In the genomic region with DNA sequence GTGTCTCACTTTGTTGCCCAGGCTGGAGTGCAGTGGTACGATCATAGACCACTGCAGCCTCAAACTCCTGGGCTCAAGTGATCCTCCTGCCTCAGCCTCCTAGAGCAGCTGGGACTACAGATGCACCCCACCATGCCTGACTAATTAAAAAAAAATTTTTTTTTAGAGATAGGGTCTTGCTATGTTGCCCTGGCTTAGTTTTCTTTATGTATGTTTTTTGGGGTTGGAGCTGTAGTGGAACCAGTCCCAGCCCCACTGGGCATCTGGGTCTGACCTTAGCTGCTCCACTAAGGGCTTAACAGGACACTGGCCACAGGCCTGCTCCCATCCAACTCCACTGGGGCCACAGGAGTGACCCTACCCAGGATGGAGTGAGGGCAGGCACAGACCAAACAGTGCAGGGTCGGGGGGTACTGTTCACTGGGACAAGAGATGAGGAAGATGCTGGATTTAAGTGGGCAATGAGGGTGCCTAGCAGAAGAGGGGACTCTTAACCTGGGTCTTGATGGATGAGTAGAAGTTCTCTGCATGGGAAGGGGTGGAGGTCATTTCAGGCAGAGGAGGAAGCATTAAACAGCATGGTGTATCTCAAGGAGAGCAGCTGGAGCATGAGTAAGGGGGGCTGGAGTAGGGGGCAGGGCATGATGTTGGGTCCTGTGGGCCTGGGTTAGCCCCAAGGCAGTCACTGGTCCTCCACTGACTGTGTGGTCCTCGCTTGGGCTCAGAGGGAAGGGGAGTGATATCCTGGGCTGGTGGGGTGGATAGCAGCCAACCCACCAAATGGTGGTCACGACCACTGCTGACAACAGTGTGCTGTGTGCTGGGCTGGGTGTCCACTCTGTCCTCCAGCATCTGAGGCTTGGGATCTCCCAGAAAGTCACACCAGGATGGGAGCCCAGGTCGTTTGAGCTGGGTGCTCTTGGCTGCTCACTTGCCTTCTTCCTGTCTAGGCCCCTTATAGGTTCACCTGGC, we compare ENCODE assay signal across 10 cellular contexts. TPM values are rescaled to one million over a fixed set of nuclear protein-coding genes. Genes with fewer than 3 reads are reported as not detected.
DNase-seq lines count a peak whose midpoint lies in the region; ATAC-seq, FAIRE-seq and TF ChIP-seq lines count a peak whose summit lies in the region.
"Had no signal": no experiment of that assay in that cellular context is flagged by ENCODE, and none has a peak within 500 bp of the region (broad histone marks: within the 10 kb centered on the region; RNA-seq: fewer than 3 reads in every experiment).

No MANE protein-coding gene starts in this region.

- intact Hi-C loops in activated CD4-positive, alpha-beta memory T cell treated with anti-CD3 and anti-CD28 coated beads for 36 hours (cut with micrococcal nuclease) = no loop called here
- intact Hi-C loops in endothelial cell of umbilical vein (cut with micrococcal nuclease) = no loop called here

- peak overlapping the region; percentile 85 for H3K4me3 ChIP-seq in SK-N-MC
- no peak overlapping the region for H3K4me3 ChIP-seq in endothelial cell of umbilical vein (replicated peaks in 1 of 3; ENCODE audit: insufficient read depth in 1 of 3, low read depth in 1 of 3, low read length in 3 of 3)

- peak overlapping the region; percentile 51 for H3K4me3 Mint-ChIP-seq in activated CD4-positive, alpha-beta memory T cell treated with anti-CD3 and anti-CD28 coated beads, Interleukin-2, amount 10 ng/mL, durations not matched to agents 7 days and 5 days
- no peak overlapping the region for H3K4me3 Mint-ChIP-seq in activated CD4-positive, alpha-beta memory T cell treated with anti-CD3 and anti-CD28 coated beads for 36 hours
- peak overlapping the region; percentile 74 for H3K4me3 Mint-ChIP-seq in progenitor cell of endocrine pancreas (ENCODE audit: low read depth)

- TSS peak; percentile 15 for BruUV-seq in endothelial cell of umbilical vein (replicated peaks; lab: Mats Ljungman, UMichigan)

- H3K27ac ChIP-seq in SK-N-MC (no peak overlapping the region), endothelial cell of umbilical vein (ENCODE audit: insufficient read depth, low read depth, low read length) (no peak overlapping the region)

- no peaks in the 10 kb centered on the region for H3K27me3 ChIP-seq in endothelial cell of umbilical vein (ENCODE audit: control insufficient read depth in 2 of 2, insufficient read depth in 2 of 2, low read length in 2 of 2)
- H3K27me3 ChIP-seq: BE2C had no signal

- no peak overlapping the region for H3K27ac Mint-ChIP-seq in activated CD4-positive, alpha-beta memory T cell treated with anti-CD3 and anti-CD28 coated beads, Interleukin-2, amount 10 ng/mL, durations not matched to agents 7 days and 5 days
- no peak overlapping the region for H3K27ac Mint-ChIP-seq in activated CD4-positive, alpha-beta memory T cell treated with anti-CD3 and anti-CD28 coated beads for 36 hours
- no peak overlapping the region for H3K27ac Mint-ChIP-seq in progenitor cell of endocrine pancreas

- peaks cover 44% of the 10 kb centered on the region for H3K4me1 Mint-ChIP-seq in activated CD4-positive, alpha-beta memory T cell treated with anti-CD3 and anti-CD28 coated beads, Interleukin-2, amount 10 ng/mL, durations not matched to agents 7 days and 5 days
- H3K4me1 Mint-ChIP-seq in activated CD4-positive, alpha-beta memory T cell treated with anti-CD3 and anti-CD28 coated beads for 36 hours (ENCODE audit: low read depth) = peaks cover 34% of the 10 kb centered on the region
- H3K4me1 Mint-ChIP-seq in progenitor cell of endocrine pancreas (ENCODE audit: low read depth) = peaks cover 5% of the 10 kb centered on the region

- FAIRE-seq in endothelial cell of umbilical vein (lab: Jason Lieb, UNC) = no peak

- POLR2A ChIA-PET in activated CD4-positive, alpha-beta memory T cell treated with anti-CD3 and anti-CD28 coated beads, Interleukin-2, amount 10 ng/mL, durations not matched to agents 7 days and 5 days (lab: Charles Lee) = interaction anchor here (0.5 to 2.5 kb wide), 6 partner anchors 11 to 71 kb away, joined by 3 to 9 read pairs (median 3); no protein-coding TSS in a partner anchor
- POLR2A ChIA-PET in activated CD4-positive, alpha-beta memory T cell treated with anti-CD3 and anti-CD28 coated beads for 36 hours (lab: Charles Lee) = interaction anchor here (0.6 kb wide), 1 partner anchor 54 kb away, joined by 3 read pairs; no protein-coding TSS in a partner anchor
- POLR2A ChIA-PET in endothelial cell of umbilical vein (lab: Charles Lee) = no interaction called here

- no peak overlapping the region for H2AFZ ChIP-seq in endothelial cell of umbilical vein (ENCODE audit: low read depth, low read length)

- ATAC-seq in GM19351 (IDR thresholded peaks at IDR 0.05; ENCODE audit: unreplicated experiment) (no peak), GM21786 (IDR thresholded peaks at IDR 0.05; ENCODE audit: unreplicated experiment) (no peak)

- no peaks in the 10 kb centered on the region for H3K9me3 ChIP-seq in SK-N-MC (ENCODE audit: low read depth, low read length)
- no peaks in the 10 kb centered on the region for H3K9me3 ChIP-seq in endothelial cell of umbilical vein (replicated peaks; ENCODE audit: control insufficient read depth, insufficient read depth, low read length)
- H3K9me3 ChIP-seq: BE2C had no signal

- TF ChIP-seq POLR2A in endothelial cell of umbilical vein (IDR thresholded peaks at IDR 0.05; ENCODE audit: low read depth, low read length) = no peak

- peaks cover 5% of the 10 kb centered on the region for H3K4me1 ChIP-seq in endothelial cell of umbilical vein (ENCODE audit: control insufficient read depth, extremely low read depth, insufficient read depth, low read length)
- H3K4me1 ChIP-seq: BE2C had no signal

- H4K20me1 ChIP-seq in endothelial cell of umbilical vein (replicated peaks; ENCODE audit: control insufficient read depth, extremely low read depth, insufficient read depth, low read length) = no peaks in the 10 kb centered on the region

- no peak for DNase-seq in activated CD4-positive, alpha-beta memory T cell treated with anti-CD3 and anti-CD28 coated beads, Interleukin-2, amount 10 ng/mL, durations not matched to agents 7 days and 5 days
- DNase-seq in activated CD4-positive, alpha-beta memory T cell treated with anti-CD3 and anti-CD28 coated beads for 36 hours = no peak
- DNase-seq in SK-N-MC (ENCODE audit: low read depth, low spot score) = no peak
- no peak for DNase-seq in endothelial cell of umbilical vein (ENCODE audit: low read depth, low spot score)
- no peak for DNase-seq in progenitor cell of endocrine pancreas (ENCODE audit: low spot score, unreplicated experiment)
- no peak for DNase-seq in GDM1 (lab: John Stamatoyannopoulos, UW)
- DNase-seq: BE2C; stimulated activated CD4-positive, alpha-beta T cell treated with anti-CD3 and anti-CD28 coated beads, Interleukin-4, amount 100 ng/mL, for 24 hours had no signal

- dilution Hi-C loops in endothelial cell of umbilical vein (cut with MboI; ENCODE audit: extremely low pct_ligation_motif_present, low sequenced_read_pairs) = no loop called here

- no peak overlapping the region for H3K4me2 ChIP-seq in endothelial cell of umbilical vein (ENCODE audit: insufficient read depth, low read length)

- H3K9me1 ChIP-seq in endothelial cell of umbilical vein (replicated peaks; ENCODE audit: control insufficient read depth, extremely low read depth, insufficient read depth, low read length) = no peaks in the 10 kb centered on the region

- no peaks in the 10 kb centered on the region for H3K9me3 Mint-ChIP-seq in activated CD4-positive, alpha-beta memory T cell treated with anti-CD3 and anti-CD28 coated beads, Interleukin-2, amount 10 ng/mL, durations not matched to agents 7 days and 5 days
- H3K9me3 Mint-ChIP-seq in activated CD4-positive, alpha-beta memory T cell treated with anti-CD3 and anti-CD28 coated beads for 36 hours = peaks cover 2% of the 10 kb centered on the region
- H3K9me3 Mint-ChIP-seq in progenitor cell of endocrine pancreas (ENCODE audit: low read depth) = peaks cover 10% of the 10 kb centered on the region

- H3K36me3 ChIP-seq in SK-N-MC (ENCODE audit: insufficient read depth, low read length) (peaks cover 25% of the 10 kb centered on the region; the same call in 1 of the 2 replicates), endothelial cell of umbilical vein (ENCODE audit: control insufficient read depth in 2 of 2, extremely low read depth in 1 of 2, insufficient read depth in 2 of 2, low read length in 2 of 2) (peaks cover 2 to 20% of the 10 kb centered on the region in 2 experiments)
- H3K36me3 ChIP-seq: BE2C had no signal

- H3K79me2 ChIP-seq in endothelial cell of umbilical vein (ENCODE audit: control insufficient read depth, insufficient read depth, low read length) = peaks cover 55% of the 10 kb centered on the region

- H3K27me3 Mint-ChIP-seq in activated CD4-positive, alpha-beta memory T cell treated with anti-CD3 and anti-CD28 coated beads, Interleukin-2, amount 10 ng/mL, durations not matched to agents 7 days and 5 days = no peaks in the 10 kb centered on the region
- no peaks in the 10 kb centered on the region for H3K27me3 Mint-ChIP-seq in activated CD4-positive, alpha-beta memory T cell treated with anti-CD3 and anti-CD28 coated beads for 36 hours
- peaks cover 3% of the 10 kb centered on the region for H3K27me3 Mint-ChIP-seq in progenitor cell of endocrine pancreas

- H3K36me3 Mint-ChIP-seq in activated CD4-positive, alpha-beta memory T cell treated with anti-CD3 and anti-CD28 coated beads, Interleukin-2, amount 10 ng/mL, durations not matched to agents 7 days and 5 days (ENCODE audit: low read depth) = peaks cover 53% of the 10 kb centered on the region
- H3K36me3 Mint-ChIP-seq in activated CD4-positive, alpha-beta memory T cell treated with anti-CD3 and anti-CD28 coated beads for 36 hours = peaks cover 20% of the 10 kb centered on the region
- H3K36me3 Mint-ChIP-seq in progenitor cell of endocrine pancreas (ENCODE audit: insufficient read depth) = peaks cover 8% of the 10 kb centered on the region

- CTCF ChIA-PET in activated CD4-positive, alpha-beta memory T cell treated with anti-CD3 and anti-CD28 coated beads, Interleukin-2, amount 10 ng/mL, durations not matched to agents 7 days and 5 days (lab: Charles Lee) = interaction anchor here (0.9 kb wide), 1 partner anchor 55 kb away, joined by 3 read pairs; no protein-coding TSS in a partner anchor
- CTCF ChIA-PET in activated CD4-positive, alpha-beta memory T cell treated with anti-CD3 and anti-CD28 coated beads for 36 hours (lab: Charles Lee) = interaction anchor here (1.1 to 1.8 kb wide), 2 partner anchors 56 to 135 kb away, joined by 4 to 5 read pairs; no protein-coding TSS in a partner anchor
- CTCF ChIA-PET in endothelial cell of umbilical vein (lab: Charles Lee) = interaction anchor here (1.5 to 2.8 kb wide), 2 partner anchors 21 to 56 kb away, joined by 6 to 28 read pairs; no protein-coding TSS in a partner anchor

- TF ChIP-seq CTCF in endothelial cell of umbilical vein (IDR thresholded peaks at IDR 0.05; ENCODE audit: extremely low read depth in 1 of 2, insufficient read depth in 1 of 2, low read depth in 1 of 2, low read length in 2 of 2) = no peak
- TF ChIP-seq CTCF in progenitor cell of endocrine pancreas (IDR thresholded peaks at IDR 0.05; ENCODE audit: unreplicated experiment) = no peak

- peak overlapping the region; percentile 88 for H3K9ac ChIP-seq in SK-N-MC (ENCODE audit: insufficient read length)
- no peak overlapping the region for H3K9ac ChIP-seq in endothelial cell of umbilical vein (replicated peaks; ENCODE audit: extremely low read depth, insufficient read depth, low read length)

RNA-seq across cellular contexts. Expression of gene ADD1, which starts 24.1 kb away (rescaled TPM):
- total RNA-seq in activated CD4-positive, alpha-beta memory T cell treated with anti-CD3 and anti-CD28 coated beads, Interleukin-2, amount 10 ng/mL, durations not matched to agents 7 days and 5 days = 100 to 1,000 TPM; 266 to 277 TPM
- 100 to 1,000 TPM; 212 TPM for total RNA-seq in activated CD4-positive, alpha-beta memory T cell treated with anti-CD3 and anti-CD28 coated beads for 36 hours
- total RNA-seq in endothelial cell of umbilical vein = 280 and 305 TPM in 2 replicates
- 219 and 240 TPM in 2 replicates for polyA plus RNA-seq in endothelial cell of umbilical vein
- 224 and 238 TPM in 2 replicates for polyA plus RNA-seq in endothelial cell of umbilical vein (2011; cell fraction: cytosol; rRNA removed)
- polyA plus RNA-seq in endothelial cell of umbilical vein (2011; cell fraction: nucleus; rRNA removed) = 419 and 491 TPM in 2 replicates
- 207 and 220 TPM in 2 replicates for polyA plus RNA-seq in endothelial cell of umbilical vein (2012)
- polyA minus RNA-seq in endothelial cell of umbilical vein = 189 and 232 TPM in 2 replicates
- 23.2 TPM for polyA minus RNA-seq in endothelial cell of umbilical vein (2011; cell fraction: cytosol; rRNA and poly(A)+ RNA removed)
- polyA minus RNA-seq in endothelial cell of umbilical vein (2011; cell fraction: nucleus; rRNA and poly(A)+ RNA removed) = 162 and 211 TPM in 2 replicates
- total RNA-seq in progenitor cell of endocrine pancreas = 249 and 271 TPM in 2 replicates

RNA-seq across cellular contexts. Expression of gene SH3BP2, which starts 26.6 kb away (rescaled TPM):
- total RNA-seq in activated CD4-positive, alpha-beta memory T cell treated with anti-CD3 and anti-CD28 coated beads, Interleukin-2, amount 10 ng/mL, durations not matched to agents 7 days and 5 days = 10 to 100 TPM; 77.0 to 80.3 TPM
- total RNA-seq in activated CD4-positive, alpha-beta memory T cell treated with anti-CD3 and anti-CD28 coated beads for 36 hours = 10 to 100 TPM; 55.9 to 62.8 TPM
- total RNA-seq in endothelial cell of umbilical vein = 69.2 and 73.1 TPM in 2 replicates
- polyA plus RNA-seq in endothelial cell of umbilical vein = 62.9 and 73.9 TPM in 2 replicates
- polyA plus RNA-seq in endothelial cell of umbilical vein (2011; cell fraction: cytosol; rRNA removed) = 21.9 and 32.7 TPM in 2 replicates
- 220 and 232 TPM in 2 replicates for polyA plus RNA-seq in endothelial cell of umbilical vein (2011; cell fraction: nucleus; rRNA removed)
- polyA plus RNA-seq in endothelial cell of umbilical vein (2012) = 24.3 and 30.0 TPM in 2 replicates
- polyA minus RNA-seq in endothelial cell of umbilical vein = 149 and 192 TPM in 2 replicates
- polyA minus RNA-seq in endothelial cell of umbilical vein (2011; cell fraction: cytosol; rRNA and poly(A)+ RNA removed) = 7.4 TPM
- polyA minus RNA-seq in endothelial cell of umbilical vein (2011; cell fraction: nucleus; rRNA and poly(A)+ RNA removed) = 74.5 and 84.1 TPM in 2 replicates
- 67.7 and 70.8 TPM in 2 replicates for total RNA-seq in progenitor cell of endocrine pancreas
